Comparison of ENCODE assay signal across 1 cellular context in genomic region chr1:100430368-100430767, GRCh38.
TF ChIP-seq lines count a peak whose summit lies in the region.

No MANE protein-coding gene starts in this region.

TF ChIP-seq in HEK293, 187 proteins besides CTCF, POLR2A, EP300 and RAD21 (continued from another document):
- 0 out of 2 replicates have a peak, but pooled peaks have one; percentile 12 for TF ChIP-seq ZNF664 (tag by site-specific recombination; IDR thresholded peaks at IDR 0.05)
- no peak for TF ChIP-seq ZNF600 (tag by site-specific recombination; IDR thresholded peaks at IDR 0.05)
- TF ChIP-seq ZNF654 (tag by site-specific recombination; IDR thresholded peaks at IDR 0.05; ENCODE audit: low read depth): no peak
- no peak for TF ChIP-seq ZNF2 (tag by site-specific recombination; IDR thresholded peaks at IDR 0.05)
- TF ChIP-seq ZNF488 (tag by site-specific recombination; IDR thresholded peaks at IDR 0.05): no peak
- TF ChIP-seq ZNF521 (tag by site-specific recombination; IDR thresholded peaks at IDR 0.05): no peak
- TF ChIP-seq KLF10 (tag by site-specific recombination; IDR thresholded peaks at IDR 0.05): peak; percentile 48; the same call in 1 of the 2 replicates
- no peak for TF ChIP-seq ZNF747 (tag by site-specific recombination; IDR thresholded peaks at IDR 0.05)
- TF ChIP-seq ZEB2 (tag by site-specific recombination; IDR thresholded peaks at IDR 0.05): peak; percentile 56; the same call in 1 of the 2 replicates
- 0 out of 2 replicates have a peak, but pooled peaks have one; percentile 57 for TF ChIP-seq ZNF558 (tag by site-specific recombination; IDR thresholded peaks at IDR 0.05)
- no peak for TF ChIP-seq ZFP3 (tag by site-specific recombination; IDR thresholded peaks at IDR 0.05; ENCODE audit: low read depth)
- no peak for TF ChIP-seq ZNF37A (tag by site-specific recombination; IDR thresholded peaks at IDR 0.05)
- peak; percentile 87 for TF ChIP-seq ZNF366 (tag by site-specific recombination; conservative IDR thresholded peaks at IDR 0.05)
- TF ChIP-seq ZNF16 (tag by site-specific recombination; IDR thresholded peaks at IDR 0.05; ENCODE audit: low read depth): no peak
- TF ChIP-seq KLF7 (tag by site-specific recombination; IDR thresholded peaks at IDR 0.05; ENCODE audit: borderline replicate concordance): no peak
- TF ChIP-seq ZNF561 (tag by site-specific recombination; IDR thresholded peaks at IDR 0.05; ENCODE audit: borderline replicate concordance): peak; percentile 27; the same call in 1 of the 2 replicates
- 0 out of 2 replicates have a peak, but pooled peaks have one; percentile 30 for TF ChIP-seq ZBTB17 (tag by site-specific recombination; IDR thresholded peaks at IDR 0.05)
- no peak for TF ChIP-seq ZNF626 (tag by site-specific recombination; IDR thresholded peaks at IDR 0.05)
- TF ChIP-seq ZNF302 (tag by site-specific recombination; IDR thresholded peaks at IDR 0.05; ENCODE audit: low read depth): no peak
- TF ChIP-seq YY1 (tag by site-specific recombination; IDR thresholded peaks at IDR 0.05): no peak; the same call in 1 of the 2 replicates
- TF ChIP-seq GLIS1 (tag by site-specific recombination; IDR thresholded peaks at IDR 0.05): no peak
- peak; percentile 69 for TF ChIP-seq ZNF18 (tag by site-specific recombination; IDR thresholded peaks at IDR 0.05)
- 0 out of 2 replicates have a peak, but pooled peaks have one; percentile 26 for TF ChIP-seq ZNF610 (tag by site-specific recombination; IDR thresholded peaks at IDR 0.05; ENCODE audit: borderline replicate concordance)
- TF ChIP-seq ZIC2 (tag by site-specific recombination; IDR thresholded peaks at IDR 0.05): no peak
- no peak for TF ChIP-seq YY2 (tag by site-specific recombination; IDR thresholded peaks at IDR 0.05)
- no peak for TF ChIP-seq ZFP69B (tag by site-specific recombination; IDR thresholded peaks at IDR 0.05)
- TF ChIP-seq ZNF777 (tag by site-specific recombination; IDR thresholded peaks at IDR 0.05; ENCODE audit: borderline replicate concordance): no peak
- no peak for TF ChIP-seq ZNF658 (tag by site-specific recombination; IDR thresholded peaks at IDR 0.05)
- no peak for TF ChIP-seq ELK4 (IDR thresholded peaks at IDR 0.05; ENCODE audit: borderline replicate concordance, low read depth, low read length)
- no peak for TF ChIP-seq ZNF510 (tag by site-specific recombination; IDR thresholded peaks at IDR 0.05; ENCODE audit: insufficient replicate concordance)
- TF ChIP-seq ZNF174 (tag by site-specific recombination; IDR thresholded peaks at IDR 0.05): no peak
- no peak for TF ChIP-seq ZNF223 (tag by site-specific recombination; IDR thresholded peaks at IDR 0.05)
- no peak for TF ChIP-seq RBAK (tag by site-specific recombination; IDR thresholded peaks at IDR 0.05)
- TF ChIP-seq ZNF112 (tag by site-specific recombination; IDR thresholded peaks at IDR 0.05): no peak
- TF ChIP-seq ZNF157 (tag by site-specific recombination; IDR thresholded peaks at IDR 0.05): no peak
- 0 out of 2 replicates have a peak, but pooled peaks have one; percentile 8 for TF ChIP-seq PRDM10 (tag by site-specific recombination; IDR thresholded peaks at IDR 0.05)
- no peak for TF ChIP-seq ZSCAN16 (tag by site-specific recombination; IDR thresholded peaks at IDR 0.05)
- TF ChIP-seq ZNF768 (tag by site-specific recombination; IDR thresholded peaks at IDR 0.05): no peak
- TF ChIP-seq ZNF692 (tag by site-specific recombination; IDR thresholded peaks at IDR 0.05): no peak
- no peak for TF ChIP-seq EGR2 (tag by site-specific recombination; IDR thresholded peaks at IDR 0.05; ENCODE audit: low read depth)
- no peak for TF ChIP-seq ZBTB20 (tag by site-specific recombination; IDR thresholded peaks at IDR 0.05)
- 0 out of 2 replicates have a peak, but pooled peaks have one; percentile 7 for TF ChIP-seq ZNF184 (tag by site-specific recombination; IDR thresholded peaks at IDR 0.05)
- TF ChIP-seq ZNF292 (tag by site-specific recombination; IDR thresholded peaks at IDR 0.05; ENCODE audit: borderline replicate concordance, low read depth): no peak
- TF ChIP-seq ZNF416 (tag by site-specific recombination; IDR thresholded peaks at IDR 0.05): no peak
- no peak for TF ChIP-seq ZBTB11 (tag by site-specific recombination; conservative IDR thresholded peaks at IDR 0.05; ENCODE audit: low read depth)
- TF ChIP-seq ZNF707 (tag by site-specific recombination; IDR thresholded peaks at IDR 0.05): no peak
- TF ChIP-seq ZNF10 (tag by site-specific recombination; IDR thresholded peaks at IDR 0.05): no peak
- no peak for TF ChIP-seq ZNF146 (tag by site-specific recombination; IDR thresholded peaks at IDR 0.05)
TF ChIP-seq in HEK293: peak in this region for 33.
